Comparison of ENCODE assay signal across 8 cellular contexts in the genomic region with DNA sequence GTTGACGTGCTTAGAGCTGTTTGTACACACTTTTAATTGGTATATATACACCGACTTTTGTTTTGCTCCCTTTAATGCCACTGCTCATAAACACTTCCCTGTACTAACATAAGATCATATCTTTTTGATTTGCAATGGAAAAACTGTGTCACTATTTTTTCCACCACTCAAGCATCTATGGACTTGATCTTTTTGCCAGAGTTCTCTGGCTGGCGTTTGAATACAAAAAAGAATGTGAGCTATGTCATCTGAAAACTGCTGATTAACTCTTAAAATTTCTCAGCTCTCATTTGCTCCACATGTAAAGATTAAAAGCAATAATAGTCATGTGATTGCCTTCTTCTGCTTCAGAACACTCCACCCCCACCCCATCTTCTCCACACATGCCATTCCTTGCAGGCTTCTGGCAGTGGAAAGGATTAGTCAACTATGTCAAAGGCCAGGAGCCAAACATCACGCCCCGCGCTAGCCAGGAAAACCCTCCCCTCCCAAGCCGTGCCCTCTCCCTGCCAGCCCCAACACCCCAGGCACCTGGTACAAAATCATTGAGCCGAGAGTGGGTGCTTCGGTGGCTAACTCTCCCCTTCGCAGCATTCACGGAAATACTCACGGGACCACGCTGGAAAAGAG.
DNase-seq lines count a peak whose midpoint lies in the region; ATAC-seq and TF ChIP-seq lines count a peak whose summit lies in the region.

No MANE protein-coding gene starts in this region.

- H3K4me3 ChIP-seq in fibroblast of mammary gland (ENCODE audit: control insufficient read depth, low read depth, low read length) = no peak overlapping the region

- H3K4me3 Mint-ChIP-seq in natural killer cell = no peak overlapping the region

- ATAC-seq in SK-N-SH treated with all-trans-retinoic acid at 6 μM for 48 hours (peak; percentile 83), HG03521 (IDR thresholded peaks at IDR 0.05; ENCODE audit: unreplicated experiment) (no peak), natural killer cell (no peak)

- TF ChIP-seq CTCF in fibroblast of mammary gland (conservative IDR thresholded peaks at IDR 0.05; ENCODE audit: control insufficient read depth, insufficient read depth, low read depth, low read length) (no peak), natural killer cell (IDR thresholded peaks at IDR 0.05) (no peak)

- peaks cover 0 to 6% of the 10 kb centered on the region in 2 donors for H3K4me1 Mint-ChIP-seq in natural killer cell

- no peak overlapping the region for H3K27ac Mint-ChIP-seq in natural killer cell

- intact Hi-C loops in posterior vena cava (cut with DNase I) (no loop called here), natural killer cell (cut with micrococcal nuclease) (no loop called here)

- H3K36me3 Mint-ChIP-seq in natural killer cell = no peaks in the 10 kb centered on the region

- H3K9me3 Mint-ChIP-seq in natural killer cell = no peaks in the 10 kb centered on the region

- DNase-seq in Daoy (ENCODE audit: low read depth) = peak; percentile 79
- DNase-seq in fibroblast of mammary gland (ENCODE audit: low read depth) = peak; percentile 92
- peak; percentile 81 for DNase-seq in posterior vena cava (ENCODE audit: low spot score)
- DNase-seq in NCI-H526 (lab: John Stamatoyannopoulos, UW) = no peak
- no peak for DNase-seq in NCI-H1105 (lab: John Stamatoyannopoulos, UW)
- DNase-seq in natural killer cell = no peak

- peaks cover 0 to 9% of the 10 kb centered on the region in 2 donors for H3K27me3 Mint-ChIP-seq in natural killer cell (ENCODE audit: low read depth in 2 of 2)

TF ChIP-seq in SK-N-SH treated with all-trans-retinoic acid at 6 μM for 48 hours, 23 proteins besides CTCF, POLR2A, EP300 and RAD21:
- TF ChIP-seq, protein P1, sequence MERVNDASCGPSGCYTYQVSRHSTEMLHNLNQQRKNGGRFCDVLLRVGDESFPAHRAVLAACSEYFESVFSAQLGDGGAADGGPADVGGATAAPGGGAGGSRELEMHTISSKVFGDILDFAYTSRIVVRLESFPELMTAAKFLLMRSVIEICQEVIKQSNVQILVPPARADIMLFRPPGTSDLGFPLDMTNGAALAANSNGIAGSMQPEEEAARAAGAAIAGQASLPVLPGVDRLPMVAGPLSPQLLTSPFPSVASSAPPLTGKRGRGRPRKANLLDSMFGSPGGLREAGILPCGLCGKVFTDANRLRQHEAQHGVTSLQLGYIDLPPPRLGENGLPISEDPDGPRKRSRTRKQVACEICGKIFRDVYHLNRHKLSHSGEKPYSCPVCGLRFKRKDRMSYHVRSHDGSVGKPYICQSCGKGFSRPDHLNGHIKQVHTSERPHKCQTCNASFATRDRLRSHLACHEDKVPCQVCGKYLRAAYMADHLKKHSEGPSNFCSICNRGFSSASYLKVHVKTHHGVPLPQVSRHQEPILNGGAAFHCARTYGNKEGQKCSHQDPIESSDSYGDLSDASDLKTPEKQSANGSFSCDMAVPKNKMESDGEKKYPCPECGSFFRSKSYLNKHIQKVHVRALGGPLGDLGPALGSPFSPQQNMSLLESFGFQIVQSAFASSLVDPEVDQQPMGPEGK (CRISPR knock-in tag; IDR thresholded peaks at IDR 0.05; ENCODE audit: borderline replicate concordance) = no peak
- TF ChIP-seq, protein P2, sequence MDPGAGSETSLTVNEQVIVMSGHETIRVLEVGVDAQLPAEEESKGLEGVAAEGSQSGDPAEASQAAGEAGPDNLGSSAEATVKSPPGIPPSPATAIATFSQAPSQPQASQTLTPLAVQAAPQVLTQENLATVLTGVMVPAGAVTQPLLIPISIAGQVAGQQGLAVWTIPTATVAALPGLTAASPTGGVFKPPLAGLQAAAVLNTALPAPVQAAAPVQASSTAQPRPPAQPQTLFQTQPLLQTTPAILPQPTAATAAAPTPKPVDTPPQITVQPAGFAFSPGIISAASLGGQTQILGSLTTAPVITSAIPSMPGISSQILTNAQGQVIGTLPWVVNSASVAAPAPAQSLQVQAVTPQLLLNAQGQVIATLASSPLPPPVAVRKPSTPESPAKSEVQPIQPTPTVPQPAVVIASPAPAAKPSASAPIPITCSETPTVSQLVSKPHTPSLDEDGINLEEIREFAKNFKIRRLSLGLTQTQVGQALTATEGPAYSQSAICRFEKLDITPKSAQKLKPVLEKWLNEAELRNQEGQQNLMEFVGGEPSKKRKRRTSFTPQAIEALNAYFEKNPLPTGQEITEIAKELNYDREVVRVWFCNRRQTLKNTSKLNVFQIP (CRISPR knock-in tag; IDR thresholded peaks at IDR 0.05; ENCODE audit: borderline replicate concordance, low read depth) = no peak
- TF ChIP-seq ISL1 (CRISPR knock-in tag; IDR thresholded peaks at IDR 0.05) = no peak
- no peak for TF ChIP-seq TOX (CRISPR knock-in tag; IDR thresholded peaks at IDR 0.05; ENCODE audit: borderline replicate concordance)

Comparison
In these comparisons a context has a peak if more than half of its experiments do, and no peak if none do; other contexts are left out.
1. DNase-seq: peak in Daoy (single experiment), fibroblast of mammary gland (single experiment) and posterior vena cava (single experiment); none in NCI-H526 (0 of 2), NCI-H1105 (single experiment) and natural killer cell (single experiment).